In the genomic region with DNA sequence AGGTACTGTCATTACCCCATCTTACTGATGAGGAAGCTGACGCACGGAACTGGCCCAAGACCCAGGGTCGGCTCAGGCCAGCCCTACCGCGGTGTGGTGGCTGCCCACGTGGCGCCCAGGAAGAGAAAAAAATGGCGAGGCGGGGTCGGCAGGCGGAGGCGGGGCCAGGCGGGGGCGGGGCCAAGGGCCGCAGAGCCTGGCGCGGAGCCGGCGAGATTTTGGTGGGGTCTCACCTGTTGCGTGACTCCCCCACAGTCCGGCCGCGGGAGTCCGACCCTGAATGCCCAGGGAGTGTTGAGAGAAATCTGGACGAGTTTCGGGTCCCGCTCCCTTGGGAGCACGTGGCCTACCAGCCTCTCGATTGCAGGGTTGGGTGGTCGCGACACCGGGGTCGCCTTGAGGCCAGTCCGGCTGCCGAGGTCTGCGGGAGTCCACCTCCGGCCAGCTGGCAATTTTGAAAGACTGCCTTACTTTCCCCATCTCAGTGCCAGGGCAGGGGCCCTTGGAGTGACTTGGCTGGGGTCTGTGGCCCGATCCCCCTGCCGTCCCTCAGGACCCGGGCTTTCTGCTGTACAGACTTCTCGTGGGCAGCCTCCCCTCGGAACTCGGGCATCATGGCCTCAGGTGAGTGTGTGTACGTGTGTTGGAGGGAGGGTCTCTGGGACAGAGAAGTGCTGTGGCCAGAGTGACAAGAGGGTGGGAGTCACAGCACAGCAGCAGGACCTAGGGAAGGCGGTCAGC, we compare ENCODE assay signal across 8 cellular contexts.
A peak's percentile ranks its signal among the peaks of the same experiment; 100 is the strongest.
DNase-seq lines count a peak whose midpoint lies in the region; TF ChIP-seq lines count a peak whose summit lies in the region.

Gene AMPD2, plus strand, starts transcription at position 183 of the 741 bp plus-strand sequence. CDS start 1,339 bp downstream, outside the sequence.

- POLR2A ChIA-PET in HEK293T (lab: Yijun Ruan, JAX): interaction anchor here (0.6 to 2.4 kb wide), 15 partner anchors 9 to 384 kb away, joined by 3 to 52 read pairs (median 4); partner anchors contain the start of genes GNAI3, GPR61 and GSTM2

- in situ Hi-C loops in T47D (cut with HindIII; ENCODE audit: low pct_unique_long_range_greater_than_20kb, low sequenced_read_pairs): no loop called here

- CTCF ChIA-PET in HEK293T (lab: Yijun Ruan, JAX): interaction anchor here (0.5 to 1.8 kb wide), 7 partner anchors 11 to 235 kb away, joined by 3 to 6 read pairs (median 3); partner anchors contain the start of gene GNAI3

- peak; percentile 68 for TF ChIP-seq POLR2A in GM10847 (IDR thresholded peaks at IDR 0.05; ENCODE audit: extremely low read depth, insufficient read length)

- DNase-seq in HEK293T (ENCODE audit: extremely low spot score): peak; percentile 96
- peak; percentile 22 for DNase-seq in NCI-H1092 (lab: John Stamatoyannopoulos, UW)
- DNase-seq in UCSD-AML1 (lab: John Stamatoyannopoulos, UW; ENCODE audit: unreplicated experiment): peak; percentile 81
- peak; percentile 39 to 51 for DNase-seq in T47D (ENCODE audit: low read depth in 1 of 2, low spot score in 1 of 2)
- DNase-seq in iPS-NIHi7 (ENCODE audit: extremely low spot score): peak; percentile 91
- peak; percentile 55 to 66 for DNase-seq in stimulated activated CD4-positive, alpha-beta T cell treated with anti-CD3 and anti-CD28 coated beads, Interleukin-12 subunit alpha, Interleukin-12 subunit beta, amount 100 ng/mL, for 24 hours (ENCODE audit: low read depth in 2 of 2)
- no peak for DNase-seq in OCI-M2 (lab: John Stamatoyannopoulos, UW; ENCODE audit: unreplicated experiment)

TF ChIP-seq in HEK293T, 16 proteins besides CTCF, POLR2A, EP300 and RAD21:
- no peak for TF ChIP-seq FOXM1 (IDR thresholded peaks at IDR 0.05; ENCODE audit: borderline replicate concordance)
- TF ChIP-seq BHLHE40 (IDR thresholded peaks at IDR 0.05; ENCODE audit: borderline replicate concordance): no peak
- no peak for TF ChIP-seq FOXK2 (IDR thresholded peaks at IDR 0.05)
- TF ChIP-seq SUZ12 (IDR thresholded peaks at IDR 0.05): no peak
- peak; percentile 89 for TF ChIP-seq L3MBTL2 (conservative IDR thresholded peaks at IDR 0.05)
- no peak for TF ChIP-seq FOXA1 (IDR thresholded peaks at IDR 0.05)
- TF ChIP-seq NFRKB (IDR thresholded peaks at IDR 0.05): no peak
- no peak for TF ChIP-seq ARNT (IDR thresholded peaks at IDR 0.05)
- TF ChIP-seq ZNF384 (IDR thresholded peaks at IDR 0.05): peak; percentile 96
- no peak for TF ChIP-seq TARDBP (IDR thresholded peaks at IDR 0.05)
- TF ChIP-seq ELF4 (IDR thresholded peaks at IDR 0.05): peak; percentile 44
- no peak for TF ChIP-seq LEF1 (IDR thresholded peaks at IDR 0.05; ENCODE audit: borderline replicate concordance)
- no peak for TF ChIP-seq CTBP1 (IDR thresholded peaks at IDR 0.05; ENCODE audit: borderline replicate concordance)
- no peak for TF ChIP-seq PKNOX1 (IDR thresholded peaks at IDR 0.05)
- TF ChIP-seq HDGF (IDR thresholded peaks at IDR 0.05; ENCODE audit: borderline replicate concordance): no peak
- TF ChIP-seq SP1 (IDR thresholded peaks at IDR 0.05): no peak
TF ChIP-seq in HEK293T: peak in this region for 3.
